ENCODE assay signal across 2 cellular contexts in the genomic region with DNA sequence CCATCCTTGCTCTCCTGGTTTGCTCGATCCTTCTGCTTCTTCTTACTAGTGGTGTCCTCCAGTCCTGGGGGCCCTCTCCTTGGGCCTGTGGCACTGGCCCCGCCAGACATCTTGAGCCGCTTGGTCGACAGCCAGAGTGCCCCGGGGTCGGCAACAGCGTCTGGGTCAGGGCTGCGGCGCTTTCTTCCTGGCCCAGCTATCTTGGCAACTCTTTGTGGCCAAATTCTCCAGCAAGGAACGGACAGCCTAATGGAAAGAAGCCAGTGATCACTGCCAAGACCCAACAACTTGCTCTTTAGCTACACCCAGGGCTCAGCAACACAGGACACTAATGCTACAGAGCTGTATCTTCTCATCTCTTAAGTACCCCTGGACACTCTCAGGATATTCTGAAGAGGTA.
TF ChIP-seq lines count a peak whose summit lies in the region.

No MANE protein-coding gene starts in this region.

TF ChIP-seq in IMR-90, 13 proteins besides CTCF, POLR2A, EP300 and RAD21:
- TF ChIP-seq MAFK (IDR thresholded peaks at IDR 0.05; ENCODE audit: low read depth, low read length) (no peak), FOS (IDR thresholded peaks at IDR 0.05; ENCODE audit: low read depth, low read length) (no peak), MXI1 (IDR thresholded peaks at IDR 0.05; ENCODE audit: borderline replicate concordance, low read depth, low read length) (no peak), SMC3 (IDR thresholded peaks at IDR 0.05; ENCODE audit: low read depth, low read length) (no peak), BHLHE40 (IDR thresholded peaks at IDR 0.05; ENCODE audit: low read depth, low read length) (no peak), RFX5 (IDR thresholded peaks at IDR 0.05; ENCODE audit: low read depth, low read length) (no peak), CEBPB (IDR thresholded peaks at IDR 0.05; ENCODE audit: low read depth, low read length) (no peak), NFE2L2 (IDR thresholded peaks at IDR 0.05; ENCODE audit: low read depth, low read length) (no peak), MAZ (IDR thresholded peaks at IDR 0.05; ENCODE audit: borderline replicate concordance, low read depth, low read length) (no peak), CHD1 (IDR thresholded peaks at IDR 0.05; ENCODE audit: low read depth, low read length) (no peak), RCOR1 (IDR thresholded peaks at IDR 0.05; ENCODE audit: insufficient replicate concordance, low read length) (no peak)
- TF ChIP-seq, protein P1, sequence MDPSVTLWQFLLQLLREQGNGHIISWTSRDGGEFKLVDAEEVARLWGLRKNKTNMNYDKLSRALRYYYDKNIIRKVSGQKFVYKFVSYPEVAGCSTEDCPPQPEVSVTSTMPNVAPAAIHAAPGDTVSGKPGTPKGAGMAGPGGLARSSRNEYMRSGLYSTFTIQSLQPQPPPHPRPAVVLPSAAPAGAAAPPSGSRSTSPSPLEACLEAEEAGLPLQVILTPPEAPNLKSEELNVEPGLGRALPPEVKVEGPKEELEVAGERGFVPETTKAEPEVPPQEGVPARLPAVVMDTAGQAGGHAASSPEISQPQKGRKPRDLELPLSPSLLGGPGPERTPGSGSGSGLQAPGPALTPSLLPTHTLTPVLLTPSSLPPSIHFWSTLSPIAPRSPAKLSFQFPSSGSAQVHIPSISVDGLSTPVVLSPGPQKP (IDR thresholded peaks at IDR 0.05; ENCODE audit: borderline replicate concordance, low read depth, low read length), result no peak
- TF ChIP-seq, protein P2, sequence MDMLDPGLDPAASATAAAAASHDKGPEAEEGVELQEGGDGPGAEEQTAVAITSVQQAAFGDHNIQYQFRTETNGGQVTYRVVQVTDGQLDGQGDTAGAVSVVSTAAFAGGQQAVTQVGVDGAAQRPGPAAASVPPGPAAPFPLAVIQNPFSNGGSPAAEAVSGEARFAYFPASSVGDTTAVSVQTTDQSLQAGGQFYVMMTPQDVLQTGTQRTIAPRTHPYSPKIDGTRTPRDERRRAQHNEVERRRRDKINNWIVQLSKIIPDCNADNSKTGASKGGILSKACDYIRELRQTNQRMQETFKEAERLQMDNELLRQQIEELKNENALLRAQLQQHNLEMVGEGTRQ (IDR thresholded peaks at IDR 0.05; ENCODE audit: low read depth, low read length), result no peak

TF ChIP-seq in GM12878, 131 proteins besides CTCF, POLR2A, EP300 and RAD21:
- TF ChIP-seq GABPA (IDR thresholded peaks at IDR 0.05; ENCODE audit: low read depth) (no peak), BCL11A (IDR thresholded peaks at IDR 0.05; ENCODE audit: low read depth, low read length) (no peak), KAT2A (conservative IDR thresholded peaks at IDR 0.05; ENCODE audit: control insufficient read depth, low read depth, low read length) (no peak), RFX5 (IDR thresholded peaks at IDR 0.05; ENCODE audit: low read depth, low read length) (no peak), SMARCA5 (IDR thresholded peaks at IDR 0.05) (no peak), POU2F2 (IDR thresholded peaks at IDR 0.05; ENCODE audit: borderline replicate concordance, low read depth, low read length) (no peak), MXI1 (IDR thresholded peaks at IDR 0.05; ENCODE audit: low read depth, low read length) (no peak), YBX1 (IDR thresholded peaks at IDR 0.05) (no peak), LARP7 (IDR thresholded peaks at IDR 0.05) (no peak), BACH1 (IDR thresholded peaks at IDR 0.05; ENCODE audit: borderline replicate concordance) (no peak), RAD51 (IDR thresholded peaks at IDR 0.05) (no peak), CHD4 (IDR thresholded peaks at IDR 0.05) (no peak), SIX5 (IDR thresholded peaks at IDR 0.05; ENCODE audit: low read depth, low read length, severe bottlenecking) (no peak), SMAD5 (IDR thresholded peaks at IDR 0.05; ENCODE audit: low read depth) (no peak), CBX5 (IDR thresholded peaks at IDR 0.05; ENCODE audit: low read depth) (no peak), TBL1XR1 (IDR thresholded peaks at IDR 0.05; ENCODE audit: low read depth, low read length) (no peak)
- TF ChIP-seq, protein P3, sequence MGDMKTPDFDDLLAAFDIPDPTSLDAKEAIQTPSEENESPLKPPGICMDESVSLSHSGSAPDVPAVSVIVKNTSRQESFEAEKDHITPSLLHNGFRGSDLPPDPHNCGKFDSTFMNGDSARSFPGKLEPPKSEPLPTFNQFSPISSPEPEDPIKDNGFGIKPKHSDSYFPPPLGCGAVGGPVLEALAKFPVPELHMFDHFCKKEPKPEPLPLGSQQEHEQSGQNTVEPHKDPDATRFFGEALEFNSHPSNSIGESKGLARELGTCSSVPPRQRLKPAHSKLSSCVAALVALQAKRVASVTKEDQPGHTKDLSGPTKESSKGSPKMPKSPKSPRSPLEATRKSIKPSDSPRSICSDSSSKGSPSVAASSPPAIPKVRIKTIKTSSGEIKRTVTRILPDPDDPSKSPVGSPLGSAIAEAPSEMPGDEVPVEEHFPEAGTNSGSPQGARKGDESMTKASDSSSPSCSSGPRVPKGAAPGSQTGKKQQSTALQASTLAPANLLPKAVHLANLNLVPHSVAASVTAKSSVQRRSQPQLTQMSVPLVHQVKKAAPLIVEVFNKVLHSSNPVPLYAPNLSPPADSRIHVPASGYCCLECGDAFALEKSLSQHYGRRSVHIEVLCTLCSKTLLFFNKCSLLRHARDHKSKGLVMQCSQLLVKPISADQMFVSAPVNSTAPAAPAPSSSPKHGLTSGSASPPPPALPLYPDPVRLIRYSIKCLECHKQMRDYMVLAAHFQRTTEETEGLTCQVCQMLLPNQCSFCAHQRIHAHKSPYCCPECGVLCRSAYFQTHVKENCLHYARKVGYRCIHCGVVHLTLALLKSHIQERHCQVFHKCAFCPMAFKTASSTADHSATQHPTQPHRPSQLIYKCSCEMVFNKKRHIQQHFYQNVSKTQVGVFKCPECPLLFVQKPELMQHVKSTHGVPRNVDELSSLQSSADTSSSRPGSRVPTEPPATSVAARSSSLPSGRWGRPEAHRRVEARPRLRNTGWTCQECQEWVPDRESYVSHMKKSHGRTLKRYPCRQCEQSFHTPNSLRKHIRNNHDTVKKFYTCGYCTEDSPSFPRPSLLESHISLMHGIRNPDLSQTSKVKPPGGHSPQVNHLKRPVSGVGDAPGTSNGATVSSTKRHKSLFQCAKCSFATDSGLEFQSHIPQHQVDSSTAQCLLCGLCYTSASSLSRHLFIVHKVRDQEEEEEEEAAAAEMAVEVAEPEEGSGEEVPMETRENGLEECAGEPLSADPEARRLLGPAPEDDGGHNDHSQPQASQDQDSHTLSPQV (IDR thresholded peaks at IDR 0.05), result no peak
- TF ChIP-seq, protein P4, sequence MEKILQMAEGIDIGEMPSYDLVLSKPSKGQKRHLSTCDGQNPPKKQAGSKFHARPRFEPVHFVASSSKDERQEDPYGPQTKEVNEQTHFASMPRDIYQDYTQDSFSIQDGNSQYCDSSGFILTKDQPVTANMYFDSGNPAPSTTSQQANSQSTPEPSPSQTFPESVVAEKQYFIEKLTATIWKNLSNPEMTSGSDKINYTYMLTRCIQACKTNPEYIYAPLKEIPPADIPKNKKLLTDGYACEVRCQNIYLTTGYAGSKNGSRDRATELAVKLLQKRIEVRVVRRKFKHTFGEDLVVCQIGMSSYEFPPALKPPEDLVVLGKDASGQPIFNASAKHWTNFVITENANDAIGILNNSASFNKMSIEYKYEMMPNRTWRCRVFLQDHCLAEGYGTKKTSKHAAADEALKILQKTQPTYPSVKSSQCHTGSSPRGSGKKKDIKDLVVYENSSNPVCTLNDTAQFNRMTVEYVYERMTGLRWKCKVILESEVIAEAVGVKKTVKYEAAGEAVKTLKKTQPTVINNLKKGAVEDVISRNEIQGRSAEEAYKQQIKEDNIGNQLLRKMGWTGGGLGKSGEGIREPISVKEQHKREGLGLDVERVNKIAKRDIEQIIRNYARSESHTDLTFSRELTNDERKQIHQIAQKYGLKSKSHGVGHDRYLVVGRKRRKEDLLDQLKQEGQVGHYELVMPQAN (conservative IDR thresholded peaks at IDR 0.05), result no peak
- TF ChIP-seq, protein P2 (IDR thresholded peaks at IDR 0.05; ENCODE audit: borderline replicate concordance, low read depth, low read length), result no peak
- TF ChIP-seq, protein P5, sequence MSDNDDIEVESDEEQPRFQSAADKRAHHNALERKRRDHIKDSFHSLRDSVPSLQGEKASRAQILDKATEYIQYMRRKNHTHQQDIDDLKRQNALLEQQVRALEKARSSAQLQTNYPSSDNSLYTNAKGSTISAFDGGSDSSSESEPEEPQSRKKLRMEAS (IDR thresholded peaks at IDR 0.05; ENCODE audit: low read depth, low read length), result no peak
